3 cellular contexts compared by ENCODE assay signal in genomic region chr7:136109037-136109436, GRCh38.
DNase-seq lines count a peak whose midpoint lies in the region; ATAC-seq, FAIRE-seq and TF ChIP-seq lines count a peak whose summit lies in the region.
"Not testable (repeated sequence)": the region's sequence is repeated elsewhere in the genome, so short reads cannot be mapped to it uniquely, and the experiment has no call there.

No MANE protein-coding gene starts in this region.

- 70% methylated on average over 1 of the region's 1 CpG for WGBS in K562 (ENCODE audit: insufficient coverage, low coverage, missing lambda C conversion rate)

- not testable (repeated sequence) for BruUV-seq in K562 (replicated peaks; lab: Mats Ljungman, UMichigan)

- not testable (repeated sequence) for H3K27ac ChIP-seq in HEK293 (ENCODE audit: extremely low read depth, low read depth, low read length); K562 (ENCODE audit: extremely low read depth, low read depth, low read length); foreskin keratinocyte

- TF ChIP-seq RAD21 in K562 (CRISPR knock-in tag; conservative IDR thresholded peaks at IDR 0.05 in 1 of 2, IDR thresholded peaks at IDR 0.05 in 1 of 2): not testable (repeated sequence)

- TF ChIP-seq POLR2A in K562 (conservative IDR thresholded peaks at IDR 0.05): not testable (repeated sequence)

- not testable (repeated sequence) for H4K20me1 ChIP-seq in K562 (replicated peaks; ENCODE audit: control insufficient read depth, insufficient read depth, low read length)

- POLR2A ChIA-PET in HEK293 (lab: Yijun Ruan, JAX); K562 (lab: Yijun Ruan, JAX): not testable (repeated sequence)

- H3K9me3 ChIP-seq in HEK293 (ENCODE audit: control insufficient read depth, insufficient read depth, low read depth, low read length); K562 (replicated peaks; ENCODE audit: control insufficient read depth, insufficient read depth, low read depth, low read length): not testable (repeated sequence)

- not testable (repeated sequence) for TF ChIP-seq CTCF in HEK293 (tag by site-specific recombination; IDR thresholded peaks at IDR 0.05); K562 (IDR thresholded peaks at IDR 0.05 in 2 of 3, conservative IDR thresholded peaks at IDR 0.05 in 1 of 3; ENCODE audit: insufficient read depth in 2 of 3, low read depth in 1 of 3, low read length in 3 of 3); foreskin keratinocyte (conservative IDR thresholded peaks at IDR 0.05)

- H3K4me3 ChIP-seq in HEK293 (ENCODE audit: low read depth, low read length); K562: not testable (repeated sequence)

- not testable (repeated sequence) for ATAC-seq in K562
- peak; percentile 21 for ATAC-seq in foreskin keratinocyte

- H3K9ac ChIP-seq in K562 (ENCODE audit: insufficient read depth in 1 of 2, low read depth in 2 of 2, low read length in 2 of 2): not testable (repeated sequence)

- not testable (repeated sequence) for H3K9me1 ChIP-seq in K562 (ENCODE audit: control insufficient read depth, insufficient read depth, low read length)

- not testable (repeated sequence) for H3K4me2 ChIP-seq in K562 (ENCODE audit: insufficient read depth, low read length)

- H3K27me3 ChIP-seq in K562 (ENCODE audit: control insufficient read depth in 2 of 2, insufficient read depth in 2 of 2, low read length in 2 of 2); foreskin keratinocyte: not testable (repeated sequence)

- in situ Hi-C loops in K562 (cut with MboI): not testable (repeated sequence)

- H3K79me2 ChIP-seq in K562 (ENCODE audit: control insufficient read depth, insufficient read depth, low read length): peaks cover 46% of the 10 kb centered on the region; the same call in 2 of the 3 replicates

- intact Hi-C loops in K562 (cut with micrococcal nuclease): not testable (repeated sequence)

- not testable (repeated sequence) for FAIRE-seq in K562 (lab: Jason Lieb, UNC)

- H3K36me3 ChIP-seq in HEK293 (ENCODE audit: control insufficient read depth in 2 of 2, insufficient read depth in 1 of 2, low read length in 2 of 2); K562 (ENCODE audit: control insufficient read depth, insufficient read depth, low read length): not testable (repeated sequence)

- not testable (repeated sequence) for H3K4me1 ChIP-seq in HEK293 (ENCODE audit: control insufficient read depth, insufficient read depth, low read length); K562 (replicated peaks in 1 of 2; ENCODE audit: control insufficient read depth in 2 of 2, insufficient read depth in 2 of 2, low read length in 2 of 2); foreskin keratinocyte

- not testable (repeated sequence) for DNase-seq in K562 (ENCODE audit: extremely low read depth in 1 of 4, low spot score in 3 of 4); foreskin keratinocyte

- TF ChIP-seq EP300 in K562 (IDR thresholded peaks at IDR 0.05; ENCODE audit: low read length): not testable (repeated sequence)

- CTCF ChIA-PET in HEK293 (lab: Yijun Ruan, JAX); K562 (lab: Yijun Ruan, JAX; ENCODE audit: low intra/inter-chr PET ratio): not testable (repeated sequence)

- not testable (repeated sequence) for H2AFZ ChIP-seq in K562 (ENCODE audit: low read depth, low read length)

TF ChIP-seq in HEK293, 187 proteins besides CTCF, POLR2A, EP300 and RAD21:
- peak; percentile 65 for TF ChIP-seq ZNF146 (tag by site-specific recombination; IDR thresholded peaks at IDR 0.05)

TF ChIP-seq in K562, 482 proteins besides CTCF, POLR2A, EP300 and RAD21:
- peak; percentile 84 for TF ChIP-seq ZNF146 (CRISPR knock-in tag; IDR thresholded peaks at IDR 0.05; ENCODE audit: unreplicated experiment)
- peak in 1 of 2 experiments; percentile 38; a peak in 1 of 4 replicates for TF ChIP-seq KDM1A (IDR thresholded peaks at IDR 0.05)
- TF ChIP-seq BCOR (IDR thresholded peaks at IDR 0.05): peak; percentile 70
